1 cellular context compared by ENCODE assay signal in the genomic region with DNA sequence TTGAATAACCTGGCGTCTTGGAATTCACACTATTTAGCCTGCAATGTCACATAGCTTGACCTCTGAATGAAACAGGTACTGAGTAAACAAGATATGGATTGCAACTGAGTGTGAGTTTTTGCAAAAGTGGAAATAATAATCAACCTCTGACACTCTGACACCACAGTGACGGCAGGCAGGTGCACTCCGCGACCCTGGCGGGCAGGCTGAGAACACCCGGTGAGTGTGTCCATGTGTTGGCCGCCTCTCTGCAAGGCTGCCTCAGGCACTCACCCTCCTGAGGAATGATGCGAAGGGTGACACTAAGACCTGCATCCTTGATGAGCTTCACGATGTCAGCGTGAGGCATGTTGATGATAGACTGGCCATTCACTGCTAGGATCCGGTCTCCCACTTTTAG.
TF ChIP-seq lines count a peak whose summit lies in the region.

No MANE protein-coding gene starts in this region.

TF ChIP-seq in GM23338, 12 proteins besides CTCF, POLR2A, EP300 and RAD21:
- TF ChIP-seq, protein P1, sequence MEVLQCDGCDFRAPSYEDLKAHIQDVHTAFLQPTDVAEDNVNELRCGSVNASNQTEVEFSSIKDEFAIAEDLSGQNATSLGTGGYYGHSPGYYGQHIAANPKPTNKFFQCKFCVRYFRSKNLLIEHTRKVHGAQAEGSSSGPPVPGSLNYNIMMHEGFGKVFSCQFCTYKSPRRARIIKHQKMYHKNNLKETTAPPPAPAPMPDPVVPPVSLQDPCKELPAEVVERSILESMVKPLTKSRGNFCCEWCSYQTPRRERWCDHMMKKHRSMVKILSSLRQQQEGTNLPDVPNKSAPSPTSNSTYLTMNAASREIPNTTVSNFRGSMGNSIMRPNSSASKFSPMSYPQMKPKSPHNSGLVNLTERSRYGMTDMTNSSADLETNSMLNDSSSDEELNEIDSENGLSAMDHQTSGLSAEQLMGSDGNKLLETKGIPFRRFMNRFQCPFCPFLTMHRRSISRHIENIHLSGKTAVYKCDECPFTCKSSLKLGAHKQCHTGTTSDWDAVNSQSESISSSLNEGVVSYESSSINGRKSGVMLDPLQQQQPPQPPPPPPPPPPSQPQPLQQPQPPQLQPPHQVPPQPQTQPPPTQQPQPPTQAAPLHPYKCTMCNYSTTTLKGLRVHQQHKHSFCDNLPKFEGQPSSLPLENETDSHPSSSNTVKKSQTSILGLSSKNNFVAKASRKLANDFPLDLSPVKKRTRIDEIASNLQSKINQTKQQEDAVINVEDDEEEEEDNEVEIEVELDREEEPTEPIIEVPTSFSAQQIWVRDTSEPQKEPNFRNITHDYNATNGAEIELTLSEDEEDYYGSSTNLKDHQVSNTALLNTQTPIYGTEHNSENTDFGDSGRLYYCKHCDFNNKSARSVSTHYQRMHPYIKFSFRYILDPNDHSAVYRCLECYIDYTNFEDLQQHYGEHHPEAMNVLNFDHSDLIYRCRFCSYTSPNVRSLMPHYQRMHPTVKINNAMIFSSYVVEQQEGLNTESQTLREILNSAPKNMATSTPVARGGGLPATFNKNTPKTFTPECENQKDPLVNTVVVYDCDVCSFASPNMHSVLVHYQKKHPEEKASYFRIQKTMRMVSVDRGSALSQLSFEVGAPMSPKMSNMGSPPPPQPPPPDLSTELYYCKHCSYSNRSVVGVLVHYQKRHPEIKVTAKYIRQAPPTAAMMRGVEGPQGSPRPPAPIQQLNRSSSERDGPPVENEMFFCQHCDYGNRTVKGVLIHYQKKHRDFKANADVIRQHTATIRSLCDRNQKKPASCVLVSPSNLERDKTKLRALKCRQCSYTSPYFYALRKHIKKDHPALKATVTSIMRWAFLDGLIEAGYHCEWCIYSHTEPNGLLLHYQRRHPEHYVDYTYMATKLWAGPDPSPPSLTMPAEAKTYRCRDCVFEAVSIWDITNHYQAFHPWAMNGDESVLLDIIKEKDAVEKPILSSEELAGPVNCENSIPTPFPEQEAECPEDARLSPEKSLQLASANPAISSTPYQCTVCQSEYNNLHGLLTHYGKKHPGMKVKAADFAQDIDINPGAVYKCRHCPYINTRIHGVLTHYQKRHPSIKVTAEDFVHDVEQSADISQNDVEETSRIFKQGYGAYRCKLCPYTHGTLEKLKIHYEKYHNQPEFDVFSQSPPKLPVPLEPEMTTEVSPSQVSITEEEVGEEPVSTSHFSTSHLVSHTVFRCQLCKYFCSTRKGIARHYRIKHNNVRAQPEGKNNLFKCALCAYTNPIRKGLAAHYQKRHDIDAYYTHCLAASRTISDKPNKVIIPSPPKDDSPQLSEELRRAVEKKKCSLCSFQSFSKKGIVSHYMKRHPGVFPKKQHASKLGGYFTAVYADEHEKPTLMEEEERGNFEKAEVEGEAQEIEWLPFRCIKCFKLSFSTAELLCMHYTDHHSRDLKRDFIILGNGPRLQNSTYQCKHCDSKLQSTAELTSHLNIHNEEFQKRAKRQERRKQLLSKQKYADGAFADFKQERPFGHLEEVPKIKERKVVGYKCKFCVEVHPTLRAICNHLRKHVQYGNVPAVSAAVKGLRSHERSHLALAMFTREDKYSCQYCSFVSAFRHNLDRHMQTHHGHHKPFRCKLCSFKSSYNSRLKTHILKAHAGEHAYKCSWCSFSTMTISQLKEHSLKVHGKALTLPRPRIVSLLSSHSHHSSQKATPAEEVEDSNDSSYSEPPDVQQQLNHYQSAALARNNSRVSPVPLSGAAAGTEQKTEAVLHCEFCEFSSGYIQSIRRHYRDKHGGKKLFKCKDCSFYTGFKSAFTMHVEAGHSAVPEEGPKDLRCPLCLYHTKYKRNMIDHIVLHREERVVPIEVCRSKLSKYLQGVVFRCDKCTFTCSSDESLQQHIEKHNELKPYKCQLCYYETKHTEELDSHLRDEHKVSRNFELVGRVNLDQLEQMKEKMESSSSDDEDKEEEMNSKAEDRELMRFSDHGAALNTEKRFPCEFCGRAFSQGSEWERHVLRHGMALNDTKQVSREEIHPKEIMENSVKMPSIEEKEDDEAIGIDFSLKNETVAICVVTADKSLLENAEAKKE (CRISPR knock-in tag; IDR thresholded peaks at IDR 0.05): no peak
- TF ChIP-seq NANOG (IDR thresholded peaks at IDR 0.05; ENCODE audit: borderline replicate concordance) (no peak), EZH2 (IDR thresholded peaks at IDR 0.05; ENCODE audit: low read depth, unreplicated experiment) (no peak), POLR2AphosphoS5 (IDR thresholded peaks at IDR 0.05; ENCODE audit: low read depth) (no peak), CREB1 (CRISPR knock-in tag; IDR thresholded peaks at IDR 0.05; ENCODE audit: low read depth) (no peak), EZH2phosphoT487 (IDR thresholded peaks at IDR 0.05; ENCODE audit: unreplicated experiment) (no peak), ZNF331 (CRISPR knock-in tag; IDR thresholded peaks at IDR 0.05; ENCODE audit: low read depth) (no peak), JUNB (IDR thresholded peaks at IDR 0.05; ENCODE audit: unreplicated experiment) (no peak), STAT1 (IDR thresholded peaks at IDR 0.05; ENCODE audit: unreplicated experiment) (no peak), ZNF114 (CRISPR knock-in tag; IDR thresholded peaks at IDR 0.05) (no peak)
- TF ChIP-seq, protein P2, sequence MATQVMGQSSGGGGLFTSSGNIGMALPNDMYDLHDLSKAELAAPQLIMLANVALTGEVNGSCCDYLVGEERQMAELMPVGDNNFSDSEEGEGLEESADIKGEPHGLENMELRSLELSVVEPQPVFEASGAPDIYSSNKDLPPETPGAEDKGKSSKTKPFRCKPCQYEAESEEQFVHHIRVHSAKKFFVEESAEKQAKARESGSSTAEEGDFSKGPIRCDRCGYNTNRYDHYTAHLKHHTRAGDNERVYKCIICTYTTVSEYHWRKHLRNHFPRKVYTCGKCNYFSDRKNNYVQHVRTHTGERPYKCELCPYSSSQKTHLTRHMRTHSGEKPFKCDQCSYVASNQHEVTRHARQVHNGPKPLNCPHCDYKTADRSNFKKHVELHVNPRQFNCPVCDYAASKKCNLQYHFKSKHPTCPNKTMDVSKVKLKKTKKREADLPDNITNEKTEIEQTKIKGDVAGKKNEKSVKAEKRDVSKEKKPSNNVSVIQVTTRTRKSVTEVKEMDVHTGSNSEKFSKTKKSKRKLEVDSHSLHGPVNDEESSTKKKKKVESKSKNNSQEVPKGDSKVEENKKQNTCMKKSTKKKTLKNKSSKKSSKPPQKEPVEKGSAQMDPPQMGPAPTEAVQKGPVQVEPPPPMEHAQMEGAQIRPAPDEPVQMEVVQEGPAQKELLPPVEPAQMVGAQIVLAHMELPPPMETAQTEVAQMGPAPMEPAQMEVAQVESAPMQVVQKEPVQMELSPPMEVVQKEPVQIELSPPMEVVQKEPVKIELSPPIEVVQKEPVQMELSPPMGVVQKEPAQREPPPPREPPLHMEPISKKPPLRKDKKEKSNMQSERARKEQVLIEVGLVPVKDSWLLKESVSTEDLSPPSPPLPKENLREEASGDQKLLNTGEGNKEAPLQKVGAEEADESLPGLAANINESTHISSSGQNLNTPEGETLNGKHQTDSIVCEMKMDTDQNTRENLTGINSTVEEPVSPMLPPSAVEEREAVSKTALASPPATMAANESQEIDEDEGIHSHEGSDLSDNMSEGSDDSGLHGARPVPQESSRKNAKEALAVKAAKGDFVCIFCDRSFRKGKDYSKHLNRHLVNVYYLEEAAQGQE (IDR thresholded peaks at IDR 0.05; ENCODE audit: unreplicated experiment): no peak
- TF ChIP-seq, protein P3, sequence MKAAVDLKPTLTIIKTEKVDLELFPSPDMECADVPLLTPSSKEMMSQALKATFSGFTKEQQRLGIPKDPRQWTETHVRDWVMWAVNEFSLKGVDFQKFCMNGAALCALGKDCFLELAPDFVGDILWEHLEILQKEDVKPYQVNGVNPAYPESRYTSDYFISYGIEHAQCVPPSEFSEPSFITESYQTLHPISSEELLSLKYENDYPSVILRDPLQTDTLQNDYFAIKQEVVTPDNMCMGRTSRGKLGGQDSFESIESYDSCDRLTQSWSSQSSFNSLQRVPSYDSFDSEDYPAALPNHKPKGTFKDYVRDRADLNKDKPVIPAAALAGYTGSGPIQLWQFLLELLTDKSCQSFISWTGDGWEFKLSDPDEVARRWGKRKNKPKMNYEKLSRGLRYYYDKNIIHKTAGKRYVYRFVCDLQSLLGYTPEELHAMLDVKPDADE (IDR thresholded peaks at IDR 0.05): no peak
